In the genomic region with DNA sequence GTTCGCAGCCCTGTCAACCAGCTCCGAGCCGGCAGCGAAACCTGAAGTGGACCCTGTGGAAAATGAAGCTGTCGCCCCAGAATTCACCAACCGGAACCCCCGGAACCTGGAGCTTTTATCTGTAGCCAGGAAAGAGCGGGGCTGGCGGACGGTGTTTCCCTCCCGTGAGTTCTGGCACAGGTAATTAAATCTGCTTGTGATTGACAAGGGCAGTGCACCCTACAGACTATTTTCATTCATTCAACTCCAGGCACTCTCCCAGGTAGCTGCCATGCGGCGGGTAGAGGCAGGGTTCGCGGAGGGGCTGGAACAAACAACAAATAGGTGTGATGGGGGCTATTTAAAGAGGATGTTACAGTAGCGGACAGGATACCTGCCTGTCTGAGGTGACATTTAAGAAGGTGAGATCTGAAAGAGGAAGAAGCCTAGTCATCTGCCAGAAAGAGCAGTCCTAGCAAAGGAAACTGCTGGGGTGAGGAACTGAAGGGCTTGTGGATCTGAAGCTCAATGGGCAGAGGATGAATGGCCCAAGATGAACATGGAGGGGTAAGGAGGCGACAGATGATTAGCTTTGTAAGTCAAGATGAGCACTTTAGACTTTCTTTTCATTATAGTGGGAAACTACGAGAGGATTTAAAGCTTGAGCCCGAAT, we compare ENCODE assay signal across 8 cellular contexts. TPM values are rescaled to one million over a fixed set of nuclear protein-coding genes. Genes with fewer than 3 reads are reported as not detected.
DNase-seq lines count a peak whose midpoint lies in the region; ATAC-seq and TF ChIP-seq lines count a peak whose summit lies in the region.

No MANE protein-coding gene starts in this region.

- DNase-seq in CD1c-positive myeloid dendritic cell (ENCODE audit: extremely low spot score) = peak; percentile 30
- no peak for DNase-seq in Jurkat, Clone E6-1 (ENCODE audit: low read depth, low spot score)
- DNase-seq in activated naive CD4-positive, alpha-beta T cell treated with anti-CD3 and anti-CD28 coated beads, Interleukin-2, amount 50 U/mL, for 72 hours (ENCODE audit: low spot score in 2 of 2) = peak in 1 of 2 donors; percentile 12
- DNase-seq in stomach = peak; percentile 26
- no peak for DNase-seq in NCI-H345 (lab: John Stamatoyannopoulos, UW)
- no peak for DNase-seq in AG08395 (ENCODE audit: low spot score)

- 13 to 15% (median 14%) methylated on average over 14 to 19 of the region's 19 CpGs for WGBS in stomach, 5 donors

- H3K27ac ChIP-seq in stomach = peak overlapping the region; percentile 96 to 99 (median 98)

- ATAC-seq in activated naive CD4-positive, alpha-beta T cell treated with anti-CD3 and anti-CD28 coated beads, Interleukin-2, amount 50 U/mL, for 72 hours = no peak
- ATAC-seq in GM19397 (IDR thresholded peaks at IDR 0.05; ENCODE audit: unreplicated experiment) = no peak

- H3K27ac Mint-ChIP-seq in activated naive CD4-positive, alpha-beta T cell treated with anti-CD3 and anti-CD28 coated beads, Interleukin-2, amount 50 U/mL, for 72 hours = peak overlapping the region; percentile 98 to 99

- no peak for TF ChIP-seq EP300 in stomach (IDR thresholded peaks at IDR 0.05)

- no peak for TF ChIP-seq CTCF in stomach (IDR thresholded peaks at IDR 0.05)

- intact Hi-C loops in stomach (cut with DNase I; ENCODE audit: low total_unique reads) = loop anchor here (10.0 kb wide), 1 partner anchor 96 kb away; the partner anchor contains the start of gene SOD2

- peaks cover 8 to 54% (median 52%) of the 10 kb centered on the region in 4 donors for H3K36me3 ChIP-seq in stomach

- H3K4me3 ChIP-seq in Jurkat, Clone E6-1 (ENCODE audit: low read length) = peak overlapping the region; percentile 98
- H3K4me3 ChIP-seq in iPS-18c (ENCODE audit: insufficient read depth, low read depth, low read length) (peak overlapping the region; percentile 84), stomach (peak overlapping the region; percentile 89 to 93 (median 93))

- peaks cover 50 to 51% of the 10 kb centered on the region in 2 donors for H3K36me3 Mint-ChIP-seq in activated naive CD4-positive, alpha-beta T cell treated with anti-CD3 and anti-CD28 coated beads, Interleukin-2, amount 50 U/mL, for 72 hours

- H3K9me3 ChIP-seq in iPS-18c (ENCODE audit: control insufficient read depth, insufficient read depth, low read length) (no peaks in the 10 kb centered on the region), stomach (no peaks in the 10 kb centered on the region)

- TF ChIP-seq POLR2A in stomach (IDR thresholded peaks at IDR 0.05) = no peak

- no peaks in the 10 kb centered on the region for H3K27me3 ChIP-seq in stomach

- H3K4me1 ChIP-seq in stomach = peaks cover 37 to 71% (median 50%) of the 10 kb centered on the region in 4 donors

- H3K9me3 Mint-ChIP-seq in activated naive CD4-positive, alpha-beta T cell treated with anti-CD3 and anti-CD28 coated beads, Interleukin-2, amount 50 U/mL, for 72 hours = no peaks in the 10 kb centered on the region

RNA-seq across cellular contexts. Expression of gene MRPL18, which starts 0.8 kb away (rescaled TPM):
- 197 TPM for polyA plus RNA-seq in Jurkat, Clone E6-1 (2012; ENCODE audit: insufficient read depth, insufficient read length)
- 10 to 100 TPM; 95.2 to 97.4 TPM for total RNA-seq in activated naive CD4-positive, alpha-beta T cell treated with anti-CD3 and anti-CD28 coated beads, Interleukin-2, amount 50 U/mL, for 72 hours
- 100 to 1,000 TPM in 1 of 5 donors, 10 to 100 TPM in 3, 1 to 10 TPM in 1; 3.6 to 105 (median 50.5) TPM for total RNA-seq in stomach
- 10 to 100 TPM; 80.4 to 96.8 (median 86.9) TPM for polyA plus RNA-seq in stomach

RNA-seq across cellular contexts. Expression of gene TCP1, which starts 1.7 kb away (rescaled TPM):
- polyA plus RNA-seq in Jurkat, Clone E6-1 (2012; ENCODE audit: insufficient read depth, insufficient read length) = 677 TPM
- total RNA-seq in activated naive CD4-positive, alpha-beta T cell treated with anti-CD3 and anti-CD28 coated beads, Interleukin-2, amount 50 U/mL, for 72 hours = 100 to 1,000 TPM; 378 to 626 TPM
- 100 to 1,000 TPM in 4 of 5 donors, 10 to 100 TPM in 1; 52.7 to 199 (median 127) TPM for total RNA-seq in stomach
- polyA plus RNA-seq in stomach = 10 to 100 TPM; 64.8 to 98.0 (median 85.5) TPM

RNA-seq across cellular contexts. Expression of gene PNLDC1, which starts 9.0 kb away (rescaled TPM):
- 1.3 TPM for polyA plus RNA-seq in Jurkat, Clone E6-1 (2012; ENCODE audit: insufficient read depth, insufficient read length)
- total RNA-seq in activated naive CD4-positive, alpha-beta T cell treated with anti-CD3 and anti-CD28 coated beads, Interleukin-2, amount 50 U/mL, for 72 hours = under 1 TPM; 0.35 to 0.80 TPM
- total RNA-seq in stomach = 1 to 10 TPM in 1 of 5 donors, under 1 TPM in 1, not detected in 3; 0.55 to 2.5 TPM
- under 1 TPM in 2 of 3 donors, not detected in 1; 0.25 to 0.30 TPM for polyA plus RNA-seq in stomach

RNA-seq across cellular contexts. Expression of gene ACAT2, which starts 29.2 kb away (rescaled TPM):
- polyA plus RNA-seq in Jurkat, Clone E6-1 (2012; ENCODE audit: insufficient read depth, insufficient read length) = 141 TPM
- total RNA-seq in activated naive CD4-positive, alpha-beta T cell treated with anti-CD3 and anti-CD28 coated beads, Interleukin-2, amount 50 U/mL, for 72 hours = 100 to 1,000 TPM in 1 of 2 donors, 10 to 100 TPM in 1; 78.9 to 113 TPM
- 10 to 100 TPM in 2 of 5 donors, 1 to 10 TPM in 2, under 1 TPM in 1; 0.58 to 82.1 (median 2.5) TPM for total RNA-seq in stomach
- polyA plus RNA-seq in stomach = 10 to 100 TPM; 35.0 to 43.6 (median 39.7) TPM

Comparison
In these comparisons a context has a peak if more than half of its experiments do, and no peak if none do; other contexts are left out.
1. DNase-seq: peak in CD1c-positive myeloid dendritic cell (single experiment) and stomach (single experiment); none in Jurkat, Clone E6-1 (single experiment), NCI-H345 (single experiment) and AG08395 (single experiment).
2. Peak in every context shown above with its lines, with median percentiles within 50 percentile points of each other: H3K4me3 ChIP-seq.